18 cellular contexts compared by ENCODE assay signal in the genomic region with DNA sequence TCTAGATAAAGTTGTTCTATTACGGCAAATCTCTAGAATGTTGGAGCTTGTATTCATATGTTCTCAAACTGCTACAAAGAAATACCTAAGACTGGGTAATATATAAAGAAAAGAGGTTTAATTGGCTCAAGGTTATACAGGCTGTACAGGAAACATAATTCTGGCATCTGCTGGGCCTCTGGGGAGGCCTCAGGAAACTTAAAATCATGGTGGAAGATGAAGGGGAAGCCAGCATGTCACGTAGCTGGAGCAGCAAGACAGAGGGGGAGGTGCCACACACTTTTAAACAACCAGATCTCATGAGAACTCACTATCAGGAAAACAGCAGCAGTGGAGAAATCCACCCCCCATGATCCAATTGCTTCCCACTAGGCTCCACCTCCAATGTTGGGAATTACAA.
A peak's percentile ranks its signal among the peaks of the same experiment; 100 is the strongest.
DNase-seq lines count a peak whose midpoint lies in the region; ATAC-seq and TF ChIP-seq lines count a peak whose summit lies in the region.
"Had no signal": no experiment of that assay in that cellular context is flagged by ENCODE, and none has a peak within 500 bp of the region (broad histone marks: within the 10 kb centered on the region; RNA-seq: fewer than 3 reads in every experiment).

No MANE protein-coding gene starts in this region.

- no peaks in the 10 kb centered on the region for H3K36me3 Mint-ChIP-seq in GM23338 (ENCODE audit: low read depth)
- H3K36me3 Mint-ChIP-seq in nephron progenitor cell (ENCODE audit: low read depth): no peaks in the 10 kb centered on the region

- no peak overlapping the region for H3K9ac ChIP-seq in SK-N-MC (ENCODE audit: insufficient read length)
- H3K9ac ChIP-seq: KMS-11 had no signal

- no peaks in the 10 kb centered on the region for H3F3A ChIP-seq in GM23338 (replicated peaks; ENCODE audit: low read depth)

- TF ChIP-seq CTCF in A673 (conservative IDR thresholded peaks at IDR 0.05; ENCODE audit: low read depth, low read length) (no peak), GM23338 (conservative IDR thresholded peaks at IDR 0.05; ENCODE audit: low read depth in 2 of 2) (no peak), nephron progenitor cell (IDR thresholded peaks at IDR 0.05) (no peak), coronary artery (IDR thresholded peaks at IDR 0.05) (no peak), esophagus squamous epithelium (IDR thresholded peaks at IDR 0.05) (no peak)

- H3K27me3 Mint-ChIP-seq in GM23338 (ENCODE audit: insufficient read depth, low read depth, poor library complexity) (no peaks in the 10 kb centered on the region), nephron progenitor cell (ENCODE audit: low read depth, poor library complexity) (no peaks in the 10 kb centered on the region)
- H3K27me3 Mint-ChIP-seq: B cell; CD4-positive, alpha-beta T cell had no signal

- ATAC-seq in GM23338 (no peak), HG03159 (IDR thresholded peaks at IDR 0.05; ENCODE audit: unreplicated experiment) (no peak)

- no peak overlapping the region for H3K4me2 ChIP-seq in GM23338
- H3K4me2 ChIP-seq: KMS-11 had no signal

- WGBS in esophagus squamous epithelium, 2 donors: 61% methylated on average over 2 of the region's 2 CpGs

- no peak overlapping the region for H3K27ac Mint-ChIP-seq in GM23338
- H3K27ac Mint-ChIP-seq in nephron progenitor cell: peak overlapping the region; percentile 20
- H3K27ac Mint-ChIP-seq: B cell; CD4-positive, alpha-beta T cell had no signal

- peak overlapping the region; percentile 34; the same call in 1 of the 2 replicates for H2AFZ ChIP-seq in GM23338

- H3K4me3 Mint-ChIP-seq in GM23338: no peak overlapping the region
- no peak overlapping the region for H3K4me3 Mint-ChIP-seq in nephron progenitor cell
- H3K4me3 Mint-ChIP-seq: B cell; CD4-positive, alpha-beta T cell had no signal

- CTCF ChIA-PET in A673 (lab: Charles Lee): no interaction called here

- BruUV-seq in A673 (replicated peaks; lab: Mats Ljungman, UMichigan): no TSS peak

- no peak for TF ChIP-seq POLR2A in esophagus squamous epithelium (IDR thresholded peaks at IDR 0.05)

- DNase-seq in A673 (ENCODE audit: low spot score) (peak; percentile 94), GM23338 (ENCODE audit: low spot score) (no peak), SK-N-MC (ENCODE audit: low read depth, low spot score) (no peak), nephron progenitor cell (no peak), coronary artery (ENCODE audit: low spot score) (no peak), glomerular visceral epithelial cell (ENCODE audit: extremely low spot score) (no peak), esophagus squamous epithelium (lab: John Stamatoyannopoulos, UW) (no peak)
- DNase-seq: 8988T; Caco-2; CD4-positive, alpha-beta T cell; DMS79; GDM1; HCEC 1CT had no signal

- no peaks in the 10 kb centered on the region for H3K79me2 ChIP-seq in GM23338 (replicated peaks; ENCODE audit: insufficient read depth)

- POLR2A ChIA-PET in A673 (lab: Charles Lee; ENCODE audit: low non-redundant PET): no interaction called here

- H3K27ac ChIP-seq in A673 (ENCODE audit: low read depth, low read length, poor library complexity, severe bottlenecking): peak overlapping the region; percentile 14
- no peak overlapping the region for H3K27ac ChIP-seq in GM23338 (ENCODE audit: low read depth)
- H3K27ac ChIP-seq in SK-N-MC: peak overlapping the region; percentile 44; the same call in 1 of the 2 replicates
- H3K27ac ChIP-seq in coronary artery: no peak overlapping the region
- no peak overlapping the region for H3K27ac ChIP-seq in esophagus squamous epithelium
- H3K27ac ChIP-seq: C4-2B, HL-60, KMS-11 had no signal

- no peaks in the 10 kb centered on the region for H4K20me1 ChIP-seq in GM23338 (replicated peaks; ENCODE audit: insufficient read depth)

- no peaks in the 10 kb centered on the region for H3K36me3 ChIP-seq in A673 (ENCODE audit: insufficient read depth, low read length, poor library complexity, severe bottlenecking)
- no peaks in the 10 kb centered on the region for H3K36me3 ChIP-seq in GM23338 (ENCODE audit: insufficient read depth)
- no peaks in the 10 kb centered on the region; the same call in 1 of the 2 replicates for H3K36me3 ChIP-seq in SK-N-MC (ENCODE audit: insufficient read depth, low read length)
- no peaks in the 10 kb centered on the region for H3K36me3 ChIP-seq in esophagus squamous epithelium

- H3K4me3 ChIP-seq in A673 (ENCODE audit: low read depth, low read length, poor library complexity, severe bottlenecking): no peak overlapping the region
- no peak overlapping the region for H3K4me3 ChIP-seq in GM23338
- H3K4me3 ChIP-seq in SK-N-MC: no peak overlapping the region
- H3K4me3 ChIP-seq in coronary artery: no peak overlapping the region
- H3K4me3 ChIP-seq in esophagus squamous epithelium: no peak overlapping the region

- H3K4me1 ChIP-seq in A673 (ENCODE audit: insufficient read depth, low read length, poor library complexity, severe bottlenecking) (peaks cover 12% of the 10 kb centered on the region), GM23338 (ENCODE audit: insufficient read depth) (no peaks in the 10 kb centered on the region), esophagus squamous epithelium (no peaks in the 10 kb centered on the region)
- H3K4me1 ChIP-seq: Caco-2 had no signal

- H3K9me2 ChIP-seq in GM23338 (ENCODE audit: insufficient read depth): no peaks in the 10 kb centered on the region

- H3K9me3 ChIP-seq in A673 (ENCODE audit: low read depth, low read length, poor library complexity, severe bottlenecking) (no peaks in the 10 kb centered on the region), SK-N-MC (ENCODE audit: low read depth, low read length) (peaks cover 4% of the 10 kb centered on the region; the same call in 1 of the 2 replicates), esophagus squamous epithelium (no peaks in the 10 kb centered on the region)
- H3K9me3 ChIP-seq: Caco-2 had no signal

- no peaks in the 10 kb centered on the region for H3K9me3 Mint-ChIP-seq in GM23338
- no peaks in the 10 kb centered on the region for H3K9me3 Mint-ChIP-seq in nephron progenitor cell

- H3K27me3 ChIP-seq in A673 (replicated peaks; ENCODE audit: insufficient read depth, low read depth, low read length, poor library complexity) (no peaks in the 10 kb centered on the region), GM23338 (ENCODE audit: insufficient read depth) (no peaks in the 10 kb centered on the region), esophagus squamous epithelium (no peaks in the 10 kb centered on the region)

- peaks cover 3% of the 10 kb centered on the region; the same call in 2 of the 3 replicates for H3K4me1 Mint-ChIP-seq in GM23338
- peaks cover 3% of the 10 kb centered on the region for H3K4me1 Mint-ChIP-seq in nephron progenitor cell
- H3K4me1 Mint-ChIP-seq: B cell had no signal

- intact Hi-C loops in A673 (cut with micrococcal nuclease; ENCODE audit: unreplicated experiment) (no loop called here), esophagus squamous epithelium (cut with DNase I) (no loop called here)

TF ChIP-seq in GM23338, 12 proteins besides CTCF, POLR2A, EP300 and RAD21 (continues in another document):
- TF ChIP-seq EZH2phosphoT487 (IDR thresholded peaks at IDR 0.05; ENCODE audit: unreplicated experiment): no peak

Comparison
In these comparisons a context has a peak if more than half of its experiments do, and no peak if none do; other contexts are left out.
1. H3K27ac ChIP-seq: peak in A673 (single experiment) and SK-N-MC (single experiment); none in GM23338 (single experiment), coronary artery (0 of 2) and esophagus squamous epithelium (0 of 4).